In genomic region chr7:137774793-137775201, GRCh38 we compare ENCODE assay signal across 12 cellular contexts.
DNase-seq lines count a peak whose midpoint lies in the region; ATAC-seq and FAIRE-seq lines count a peak whose summit lies in the region.
"Had no signal": no experiment of that assay in that cellular context is flagged by ENCODE, and none has a peak within 500 bp of the region (broad histone marks: within the 10 kb centered on the region; RNA-seq: fewer than 3 reads in every experiment).

No MANE protein-coding gene starts in this region.

- H3K4me1 Mint-ChIP-seq in T-helper 2 cell treated with Interferon-gamma antibody and Interleukin-4, amounts not matched to agents 5 μg/mL and 100 μg/mL, for 36 hours (ENCODE audit: low read depth), result no peaks in the 10 kb centered on the region
- H3K4me1 Mint-ChIP-seq in CD4-positive, alpha-beta memory T cell, result no peaks in the 10 kb centered on the region
- H3K4me1 Mint-ChIP-seq: memory B cell had no signal

- H3K9me3 ChIP-seq in CD4-positive, alpha-beta memory T cell (ENCODE audit: control insufficient read depth in 1 of 2, low read length in 2 of 2), result no peaks in the 10 kb centered on the region
- H3K9me3 ChIP-seq: transverse colon had no signal

- H3K4me3 Mint-ChIP-seq in T-helper 2 cell treated with Interferon-gamma antibody and Interleukin-4, amounts not matched to agents 5 μg/mL and 100 μg/mL, for 36 hours, result no peak overlapping the region
- H3K4me3 Mint-ChIP-seq in CD4-positive, alpha-beta memory T cell, result no peak overlapping the region
- H3K4me3 Mint-ChIP-seq: CD8-positive, alpha-beta T cell; memory B cell had no signal

- H3K27ac Mint-ChIP-seq in T-helper 2 cell treated with Interferon-gamma antibody and Interleukin-4, amounts not matched to agents 5 μg/mL and 100 μg/mL, for 36 hours, result no peak overlapping the region
- H3K27ac Mint-ChIP-seq in CD4-positive, alpha-beta memory T cell, result no peak overlapping the region
- H3K27ac Mint-ChIP-seq: CD8-positive, alpha-beta T cell; memory B cell had no signal

- H3K27me3 ChIP-seq in CD4-positive, alpha-beta memory T cell (ENCODE audit: insufficient read depth, low read length), result no peaks in the 10 kb centered on the region
- H3K27me3 ChIP-seq: transverse colon had no signal

- intact Hi-C loops in CD4-positive, alpha-beta memory T cell (cut with micrococcal nuclease), result no loop called here

- ATAC-seq in GM21619 (IDR thresholded peaks at IDR 0.05; ENCODE audit: unreplicated experiment), result no peak
- no peak for ATAC-seq in HG03378 (IDR thresholded peaks at IDR 0.05; ENCODE audit: unreplicated experiment)
- ATAC-seq: CD8-positive, alpha-beta T cell had no signal

- H3K27me3 Mint-ChIP-seq in T-helper 2 cell treated with Interferon-gamma antibody and Interleukin-4, amounts not matched to agents 5 μg/mL and 100 μg/mL, for 36 hours (ENCODE audit: low read depth), result peaks cover 5% of the 10 kb centered on the region
- H3K27me3 Mint-ChIP-seq in CD4-positive, alpha-beta memory T cell, result peaks cover 7 to 11% of the 10 kb centered on the region in 2 donors

- no peaks in the 10 kb centered on the region for H3K36me3 ChIP-seq in CD4-positive, alpha-beta memory T cell (ENCODE audit: insufficient read depth, low read length)
- H3K36me3 ChIP-seq: transverse colon had no signal

- DNase-seq in Caki2 (ENCODE audit: low read depth) (peak; percentile 45), GM19239 (ENCODE audit: insufficient read length, low spot score) (peak; percentile 6), fibroblast of peridontal ligament (ENCODE audit: extremely low read depth) (peak; percentile 23), anterior cingulate cortex (lab: John Stamatoyannopoulos, UW) (no peak)
- peak; percentile 5 for DNase-seq in T-helper 2 cell treated with Interferon-gamma antibody and Interleukin-4, amounts not matched to agents 5 μg/mL and 100 μg/mL, for 36 hours (ENCODE audit: low spot score)
- DNase-seq in CD4-positive, alpha-beta memory T cell, result no peak
- DNase-seq: CD8-positive, alpha-beta T cell; glutamatergic neuron; transverse colon had no signal

- in situ Hi-C loops in Caki2 (cut with HindIII; ENCODE audit: low pct_unique_long_range_greater_than_20kb, low sequenced_read_pairs), result no loop called here

- H3K36me3 Mint-ChIP-seq in T-helper 2 cell treated with Interferon-gamma antibody and Interleukin-4, amounts not matched to agents 5 μg/mL and 100 μg/mL, for 36 hours (ENCODE audit: low read depth), result no peaks in the 10 kb centered on the region
- no peaks in the 10 kb centered on the region for H3K36me3 Mint-ChIP-seq in CD4-positive, alpha-beta memory T cell
- H3K36me3 Mint-ChIP-seq: CD8-positive, alpha-beta T cell; memory B cell had no signal

- no peak overlapping the region for H3K4me3 ChIP-seq in CD4-positive, alpha-beta memory T cell (ENCODE audit: low read length in 2 of 2)
- H3K4me3 ChIP-seq: transverse colon had no signal

- CTCF ChIA-PET in CD4-positive, alpha-beta memory T cell (lab: Charles Lee; ENCODE audit: partially characterized antibody), result no interaction called here

- no peaks in the 10 kb centered on the region for H3K9me3 Mint-ChIP-seq in T-helper 2 cell treated with Interferon-gamma antibody and Interleukin-4, amounts not matched to agents 5 μg/mL and 100 μg/mL, for 36 hours
- no peaks in the 10 kb centered on the region for H3K9me3 Mint-ChIP-seq in CD4-positive, alpha-beta memory T cell
- H3K9me3 Mint-ChIP-seq: CD8-positive, alpha-beta T cell had no signal

- H3K27ac ChIP-seq in CD4-positive, alpha-beta memory T cell (ENCODE audit: low read depth, low read length), result no peak overlapping the region
- H3K27ac ChIP-seq: transverse colon had no signal

- H3K4me1 ChIP-seq in CD4-positive, alpha-beta memory T cell (ENCODE audit: insufficient read depth, low read length), result no peaks in the 10 kb centered on the region
- H3K4me1 ChIP-seq: transverse colon had no signal

- peak; percentile 65 for FAIRE-seq in GM19239 (lab: Jason Lieb, UNC)

- POLR2A ChIA-PET in CD4-positive, alpha-beta memory T cell (lab: Charles Lee; ENCODE audit: partially characterized antibody), result no interaction called here

Comparison
In these comparisons a context has a peak if more than half of its experiments do, and no peak if none do; other contexts are left out.
1. DNase-seq: peak in Caki2 (single experiment), GM19239 (single experiment), T-helper 2 cell treated with Interferon-gamma antibody and Interleukin-4, amounts not matched to agents 5 μg/mL and 100 μg/mL, for 36 hours (single experiment) and fibroblast of peridontal ligament (single experiment); none in CD4-positive, alpha-beta memory T cell (0 of 5) and anterior cingulate cortex (0 of 58).